In genomic region chrX:129823115-129823514, GRCh38 we compare ENCODE assay signal across 8 cellular contexts. TPM values are rescaled to one million over a fixed set of nuclear protein-coding genes. Genes with fewer than 3 reads are reported as not detected.
DNase-seq lines count a peak whose midpoint lies in the region; ATAC-seq, FAIRE-seq and TF ChIP-seq lines count a peak whose summit lies in the region.

No MANE protein-coding gene starts in this region.

- no peaks in the 10 kb centered on the region for H3F3A ChIP-seq in Loucy (ENCODE audit: low read depth)

- H3K36me3 ChIP-seq in Loucy (ENCODE audit: insufficient read depth, low read length), result peaks cover 8% of the 10 kb centered on the region; the same call in 1 of the 2 replicates
- no peaks in the 10 kb centered on the region for H3K36me3 ChIP-seq in pancreas

- H3K9me3 Mint-ChIP-seq in effector memory CD8-positive, alpha-beta T cell, result no peaks in the 10 kb centered on the region

- H3K4me3 ChIP-seq in Loucy (ENCODE audit: low read length, poor library complexity, severe bottlenecking), result no peak overlapping the region
- H3K4me3 ChIP-seq in WI38 (ENCODE audit: low read depth, low read length), result no peak overlapping the region
- no peak overlapping the region for H3K4me3 ChIP-seq in pancreas

- no peaks in the 10 kb centered on the region for H3K36me3 Mint-ChIP-seq in effector memory CD8-positive, alpha-beta T cell (ENCODE audit: insufficient read depth)

- no peak overlapping the region for H3K27ac ChIP-seq in pancreas

- H3K4me1 Mint-ChIP-seq in effector memory CD8-positive, alpha-beta T cell (ENCODE audit: low read depth in 2 of 2), result peaks cover 2 to 3% of the 10 kb centered on the region in 2 donors

- FAIRE-seq in pancreas (lab: Jason Lieb, UNC), result no peak

- no peaks in the 10 kb centered on the region for H3K9me2 ChIP-seq in Loucy (replicated peaks; ENCODE audit: low read depth, low read length)

- peak overlapping the region in 1 of 2 donors; percentile 25 for H3K27ac Mint-ChIP-seq in effector memory CD8-positive, alpha-beta T cell

- intact Hi-C loops in pancreas (cut with DNase I), result no loop called here

- ATAC-seq in GM18502 (IDR thresholded peaks at IDR 0.05; ENCODE audit: poor library complexity, unreplicated experiment) (peak; percentile 70), pancreas (peak in 3 of 4 donors; percentile 48 to 61 (median 56))
- ATAC-seq in effector memory CD8-positive, alpha-beta T cell (replicated peaks), result peak; percentile 83

- H3K9ac ChIP-seq in Loucy (ENCODE audit: low read depth, low read length, poor library complexity, severe bottlenecking), result no peak overlapping the region

- H2AFZ ChIP-seq in Loucy (ENCODE audit: low read length), result no peak overlapping the region

- no peaks in the 10 kb centered on the region for H4K20me1 ChIP-seq in Loucy (ENCODE audit: insufficient read depth, low read length, poor library complexity, severe bottlenecking)

- no peaks in the 10 kb centered on the region for H3K27me3 Mint-ChIP-seq in effector memory CD8-positive, alpha-beta T cell

- no peaks in the 10 kb centered on the region for H3K9me3 ChIP-seq in Loucy (ENCODE audit: insufficient read depth, low read depth, low read length)
- H3K9me3 ChIP-seq in pancreas, result no peaks in the 10 kb centered on the region

- H3K27me3 ChIP-seq in Loucy (ENCODE audit: insufficient read depth, low read length, poor library complexity, severe bottlenecking), result no peaks in the 10 kb centered on the region
- H3K27me3 ChIP-seq in pancreas, result peaks cover 0 to 6% (median 0%) of the 10 kb centered on the region in 4 donors

- H3K79me2 ChIP-seq in Loucy (ENCODE audit: insufficient read depth, low read length), result no peaks in the 10 kb centered on the region

- no peak overlapping the region for H3K4me2 ChIP-seq in Loucy (ENCODE audit: low read depth, low read length, poor library complexity, severe bottlenecking)

- DNase-seq in Ammon's horn (ENCODE audit: low spot score) (peak; percentile 61), pancreas (no peak), NCI-H2081 treated with DMSO at 0.1 percent for 48 hours (lab: John Stamatoyannopoulos, UW) (no peak)
- peak; percentile 47 to 58 (median 50) for DNase-seq in effector memory CD8-positive, alpha-beta T cell
- no peak for DNase-seq in NK-92 treated with Interleukin-12 subunit alpha and Interleukin-12 subunit beta, amount 100 ng/mL, for 24 hours (lab: John Stamatoyannopoulos, UW)

- H3K4me1 ChIP-seq in Loucy (ENCODE audit: insufficient read depth, low read length, poor library complexity, severe bottlenecking) (peaks cover 4% of the 10 kb centered on the region), pancreas (no peaks in the 10 kb centered on the region)

- H3K4me3 Mint-ChIP-seq in effector memory CD8-positive, alpha-beta T cell, result no peak overlapping the region

- TF ChIP-seq CTCF in Loucy (conservative IDR thresholded peaks at IDR 0.05; ENCODE audit: low read length) (peak; percentile 69), WI38 (IDR thresholded peaks at IDR 0.05; ENCODE audit: low read depth, low read length) (peak; percentile 48), pancreas (IDR thresholded peaks at IDR 0.05) (peak in 2 of 4 donors; percentile 14 to 26)

- WGBS in pancreas, 2 donors, result 53 to 94% methylated on average over 2 of the region's 2 CpGs

RNA-seq across cellular contexts. Expression of gene ZDHHC9, which starts 20.6 kb away (rescaled TPM):
- 10 to 100 TPM; 15.2 to 23.9 (median 17.8) TPM for total RNA-seq in pancreas
- 1 to 10 TPM; 4.1 to 7.0 TPM for polyA plus RNA-seq in pancreas

RNA-seq across cellular contexts. Expression of gene SASH3, which starts 43.4 kb away (rescaled TPM):
- total RNA-seq in pancreas, result 1 to 10 TPM in 4 of 6 donors, under 1 TPM in 2; 0.31 to 8.5 (median 2.3) TPM
- 1 to 10 TPM; 1.0 to 1.4 TPM for polyA plus RNA-seq in pancreas

Comparison
In these comparisons a context has a peak if more than half of its experiments do, and no peak if none do; other contexts are left out.
1. DNase-seq: peak in Ammon's horn (single experiment) and effector memory CD8-positive, alpha-beta T cell (3 of 3); none in pancreas (0 of 6), NK-92 treated with Interleukin-12 subunit alpha and Interleukin-12 subunit beta, amount 100 ng/mL, for 24 hours (single experiment) and NCI-H2081 treated with DMSO at 0.1 percent for 48 hours (single experiment).
2. Peak in every context shown above with its lines, with median percentiles within 50 percentile points of each other: ATAC-seq.